Comparison of ENCODE assay signal across 11 cellular contexts in genomic region chr9:71762900-71763653, GRCh38. TPM values are rescaled to one million over a fixed set of nuclear protein-coding genes. Genes with fewer than 3 reads are reported as not detected.
A peak's percentile ranks its signal among the peaks of the same experiment; 100 is the strongest.
DNase-seq lines count a peak whose midpoint lies in the region; ATAC-seq and TF ChIP-seq lines count a peak whose summit lies in the region.
"Had no signal": no experiment of that assay in that cellular context is flagged by ENCODE, and none has a peak within 500 bp of the region (broad histone marks: within the 10 kb centered on the region; RNA-seq: fewer than 3 reads in every experiment).

No MANE protein-coding gene starts in this region.

- no TSS peak for BruUV-seq in Caco-2 (replicated peaks; lab: Mats Ljungman, UMichigan)

- H3K4me3 ChIP-seq in Caco-2 (ENCODE audit: low read depth, low read length), result no peak overlapping the region
- H3K4me3 ChIP-seq: BLaER1 had no signal

- POLR2A ChIA-PET in Caco-2 (lab: Charles Lee), result no interaction called here

- peak overlapping the region; percentile 98 for H3K27ac Mint-ChIP-seq in activated T-cell treated with anti-CD3 and anti-CD28 coated beads, Interleukin-2, amount 50 U/mL, for 24 hours
- peak overlapping the region; percentile 40 for H3K27ac Mint-ChIP-seq in activated T-helper 17 cell treated with anti-CD3 and anti-CD28 coated beads, Interleukin-2, amount 50 U/mL, for 72 hours
- peak overlapping the region; percentile 38 to 75 for H3K27ac Mint-ChIP-seq in stimulated activated naive CD8-positive, alpha-beta T cell treated with anti-CD3 and anti-CD28 coated beads, Interleukin-15, amount 100 ng/mL, for 72 hours
- no peak overlapping the region for H3K27ac Mint-ChIP-seq in Caco-2 (ENCODE audit: unreplicated experiment)

- H3K4me1 Mint-ChIP-seq in activated T-cell treated with anti-CD3 and anti-CD28 coated beads, Interleukin-2, amount 50 U/mL, for 24 hours (ENCODE audit: low read depth), result peaks cover 80% of the 10 kb centered on the region
- peaks cover 48% of the 10 kb centered on the region for H3K4me1 Mint-ChIP-seq in activated T-helper 17 cell treated with anti-CD3 and anti-CD28 coated beads, Interleukin-2, amount 50 U/mL, for 72 hours
- peaks cover 78% of the 10 kb centered on the region for H3K4me1 Mint-ChIP-seq in stimulated activated naive CD8-positive, alpha-beta T cell treated with anti-CD3 and anti-CD28 coated beads, Interleukin-15, amount 100 ng/mL, for 72 hours
- H3K4me1 Mint-ChIP-seq in Caco-2 (ENCODE audit: low read depth, unreplicated experiment), result peaks cover 6% of the 10 kb centered on the region

- no peaks in the 10 kb centered on the region for H3K27me3 Mint-ChIP-seq in activated T-cell treated with anti-CD3 and anti-CD28 coated beads, Interleukin-2, amount 50 U/mL, for 24 hours
- no peaks in the 10 kb centered on the region for H3K27me3 Mint-ChIP-seq in activated T-helper 17 cell treated with anti-CD3 and anti-CD28 coated beads, Interleukin-2, amount 50 U/mL, for 72 hours
- H3K27me3 Mint-ChIP-seq in stimulated activated naive CD8-positive, alpha-beta T cell treated with anti-CD3 and anti-CD28 coated beads, Interleukin-15, amount 100 ng/mL, for 72 hours, result no peaks in the 10 kb centered on the region
- H3K27me3 Mint-ChIP-seq in Caco-2 (ENCODE audit: insufficient read depth, unreplicated experiment), result no peaks in the 10 kb centered on the region

- peak overlapping the region; percentile 96 for H3K4me3 Mint-ChIP-seq in activated T-cell treated with anti-CD3 and anti-CD28 coated beads, Interleukin-2, amount 50 U/mL, for 24 hours
- peak overlapping the region; percentile 91 for H3K4me3 Mint-ChIP-seq in activated T-helper 17 cell treated with anti-CD3 and anti-CD28 coated beads, Interleukin-2, amount 50 U/mL, for 72 hours
- peak overlapping the region; percentile 82 to 83 for H3K4me3 Mint-ChIP-seq in stimulated activated naive CD8-positive, alpha-beta T cell treated with anti-CD3 and anti-CD28 coated beads, Interleukin-15, amount 100 ng/mL, for 72 hours
- H3K4me3 Mint-ChIP-seq in Caco-2 (ENCODE audit: unreplicated experiment), result no peak overlapping the region

- no peak for DNase-seq in activated T-cell treated with anti-CD3 and anti-CD28 coated beads, Interleukin-2, amount 50 U/mL, for 24 hours
- DNase-seq in activated T-cell treated with anti-CD3 and anti-CD28 coated beads for 4 hours (no peak), hepatic stellate cell (ENCODE audit: low spot score) (peak; percentile 45), Caco-2 (no peak)
- no peak for DNase-seq in stimulated activated naive CD8-positive, alpha-beta T cell treated with anti-CD3 and anti-CD28 coated beads, Interleukin-15, amount 100 ng/mL, for 72 hours
- DNase-seq in activated CD4-positive, alpha-beta T cell treated with anti-CD3 and anti-CD28 coated beads for 48 hours, result no peak
- DNase-seq: activated CD8-positive, alpha-beta memory T cell treated with anti-CD3 and anti-CD28 coated beads, Interleukin-2, amount 50 U/mL, for 48 hours; stimulated activated naive CD4-positive, alpha-beta T cell had no signal

- ATAC-seq in activated T-helper 17 cell treated with anti-CD3 and anti-CD28 coated beads, Interleukin-2, amount 50 U/mL, for 72 hours (replicated peaks), result no peak
- no peak for ATAC-seq in stimulated activated naive CD8-positive, alpha-beta T cell treated with anti-CD3 and anti-CD28 coated beads, Interleukin-15, amount 100 ng/mL, for 72 hours
- ATAC-seq in GM18867 (IDR thresholded peaks at IDR 0.05; ENCODE audit: unreplicated experiment), result no peak

- TF ChIP-seq CTCF in Caco-2 (IDR thresholded peaks at IDR 0.05; ENCODE audit: insufficient read depth in 1 of 2, low read depth in 1 of 2, low read length in 1 of 2, severe bottlenecking in 1 of 2, unreplicated experiment in 1 of 2), result no peak

- H3K4me1 ChIP-seq in Caco-2, result peaks cover 6% of the 10 kb centered on the region; the same call in 1 of the 2 replicates

- peaks cover 57% of the 10 kb centered on the region for H3K36me3 Mint-ChIP-seq in activated T-cell treated with anti-CD3 and anti-CD28 coated beads, Interleukin-2, amount 50 U/mL, for 24 hours (ENCODE audit: low read depth)
- H3K36me3 Mint-ChIP-seq in activated T-helper 17 cell treated with anti-CD3 and anti-CD28 coated beads, Interleukin-2, amount 50 U/mL, for 72 hours (ENCODE audit: low read depth), result peaks cover 68% of the 10 kb centered on the region
- H3K36me3 Mint-ChIP-seq in Caco-2 (ENCODE audit: insufficient read depth, unreplicated experiment), result peaks cover 29% of the 10 kb centered on the region

- intact Hi-C loops in Caco-2 (cut with micrococcal nuclease; ENCODE audit: unreplicated experiment), result no loop called here

- H3K27me3 ChIP-seq in Caco-2 (replicated peaks; ENCODE audit: control insufficient read depth, insufficient read depth, low read length), result no peaks in the 10 kb centered on the region
- H3K27me3 ChIP-seq: BLaER1 had no signal

- no peaks in the 10 kb centered on the region for H3K9me3 ChIP-seq in Caco-2
- H3K9me3 ChIP-seq: BLaER1 had no signal

- H3K36me3 ChIP-seq in Caco-2 (ENCODE audit: control insufficient read depth, insufficient read depth, low read length), result no peaks in the 10 kb centered on the region
- H3K36me3 ChIP-seq: BLaER1 had no signal

- CTCF ChIA-PET in Caco-2 (lab: Charles Lee), result interaction anchor here (0.7 kb wide), 1 partner anchor 12 kb away, joined by 5 read pairs; no protein-coding TSS in a partner anchor

- no peaks in the 10 kb centered on the region for H3K9me3 Mint-ChIP-seq in activated T-cell treated with anti-CD3 and anti-CD28 coated beads, Interleukin-2, amount 50 U/mL, for 24 hours
- H3K9me3 Mint-ChIP-seq in activated T-helper 17 cell treated with anti-CD3 and anti-CD28 coated beads, Interleukin-2, amount 50 U/mL, for 72 hours, result no peaks in the 10 kb centered on the region
- no peaks in the 10 kb centered on the region for H3K9me3 Mint-ChIP-seq in stimulated activated naive CD8-positive, alpha-beta T cell treated with anti-CD3 and anti-CD28 coated beads, Interleukin-15, amount 100 ng/mL, for 72 hours
- H3K9me3 Mint-ChIP-seq in Caco-2 (ENCODE audit: unreplicated experiment), result no peaks in the 10 kb centered on the region

RNA-seq across cellular contexts. Expression of gene CEMIP2, which starts 5.2 kb away (rescaled TPM):
- 10 to 100 TPM; 75.3 to 89.1 TPM for total RNA-seq in activated T-helper 17 cell treated with anti-CD3 and anti-CD28 coated beads, Interleukin-2, amount 50 U/mL, for 72 hours
- 28.4 and 37.2 TPM in 2 replicates for total RNA-seq in Caco-2 (2022)
